In genomic region chr15:70220444-70220937, GRCh38 we compare ENCODE assay signal across 1 cellular context.
TF ChIP-seq lines count a peak whose summit lies in the region.

No MANE protein-coding gene starts in this region.

TF ChIP-seq in SK-N-SH treated with all-trans-retinoic acid at 6 μM for 48 hours, 23 proteins besides CTCF, POLR2A, EP300 and RAD21 (continued from another document):
- TF ChIP-seq PATZ1 (CRISPR knock-in tag; IDR thresholded peaks at IDR 0.05; ENCODE audit: borderline replicate concordance), result no peak
